ENCODE assay signal across 1 cellular context in genomic region chr20:54068966-54069365, GRCh38.
TF ChIP-seq lines count a peak whose summit lies in the region.

No MANE protein-coding gene starts in this region.

TF ChIP-seq in H1, 55 proteins besides CTCF, POLR2A, EP300 and RAD21:
- TF ChIP-seq ATF3 (IDR thresholded peaks at IDR 0.05; ENCODE audit: insufficient read depth, low read depth, low read length) (no peak), POLR2AphosphoS5 (IDR thresholded peaks at IDR 0.05; ENCODE audit: low read depth, low read length) (0 out of 2 replicates have a peak, but pooled peaks have one; percentile 38), TAF7 (optimal IDR thresholded peaks at IDR 0.05; ENCODE audit: borderline replicate concordance, low read depth, low read length) (peak; percentile 85)
